8 cellular contexts compared by ENCODE assay signal in genomic region chr7:132655071-132655761, GRCh38.
DNase-seq lines count a peak whose midpoint lies in the region; ATAC-seq, FAIRE-seq and TF ChIP-seq lines count a peak whose summit lies in the region.

No MANE protein-coding gene starts in this region.

- peak overlapping the region in 2 of 4 donors; percentile 9 to 29 for H3K27ac ChIP-seq in transverse colon

- H3K4me3 ChIP-seq in transverse colon (peak overlapping the region in 1 of 4 donors; percentile 19), Caco-2 (ENCODE audit: low read depth, low read length) (no peak overlapping the region)

- DNase-seq in activated CD4-positive, CD25-positive, alpha-beta regulatory T cell treated with anti-CD3 and anti-CD28 coated beads, Interleukin-2, amount 50 U/mL, for 72 hours: peak; percentile 32
- DNase-seq in activated CD4-positive, CD25-positive, alpha-beta regulatory T cell (lab: John Stamatoyannopoulos, UW): no peak
- DNase-seq in activated B cell treated with CpG ODN at 0.5 μM for 24 hours (no peak), nephron progenitor cell (peak; percentile 16), transverse colon (peak; percentile 50), Caco-2 (no peak), RCC 7860 (ENCODE audit: low spot score) (no peak)
- peak; percentile 5 to 29 (median 9) for DNase-seq in effector memory CD8-positive, alpha-beta T cell

- WGBS in transverse colon (ENCODE audit: low coverage in 1 of 2), 2 donors: 19 to 20% methylated on average over 1 to 13 of the region's 13 CpGs

- CTCF ChIA-PET in activated B cell treated with CpG ODN at 0.5 μM for 24 hours (lab: Charles Lee) (no interaction called here), Caco-2 (lab: Charles Lee) (no interaction called here)

- in situ Hi-C loops in transverse colon (cut with MboI; ENCODE audit: low pct_ligation_motif_present in 1 of 4, low pct_unique_long_range_greater_than_20kb in 1 of 4, low sequenced_read_pairs in 3 of 4): no loop called here

- H3K4me1 Mint-ChIP-seq in activated B cell treated with CpG ODN at 0.5 μM for 24 hours: peaks cover 39% of the 10 kb centered on the region
- peaks cover 13 to 18% of the 10 kb centered on the region in 2 donors for H3K4me1 Mint-ChIP-seq in effector memory CD8-positive, alpha-beta T cell (ENCODE audit: low read depth in 2 of 2)
- peaks cover 15% of the 10 kb centered on the region for H3K4me1 Mint-ChIP-seq in nephron progenitor cell
- peaks cover 11% of the 10 kb centered on the region for H3K4me1 Mint-ChIP-seq in Caco-2 (ENCODE audit: low read depth, unreplicated experiment)

- peaks cover 7% of the 10 kb centered on the region for H3K9me3 Mint-ChIP-seq in activated B cell treated with CpG ODN at 0.5 μM for 24 hours
- no peaks in the 10 kb centered on the region for H3K9me3 Mint-ChIP-seq in effector memory CD8-positive, alpha-beta T cell
- peaks cover 4% of the 10 kb centered on the region for H3K9me3 Mint-ChIP-seq in nephron progenitor cell
- peaks cover 16% of the 10 kb centered on the region for H3K9me3 Mint-ChIP-seq in Caco-2 (ENCODE audit: unreplicated experiment)

- no peak for TF ChIP-seq CTCF in activated B cell treated with CpG ODN at 0.5 μM for 24 hours (IDR thresholded peaks at IDR 0.05)
- TF ChIP-seq CTCF in nephron progenitor cell (IDR thresholded peaks at IDR 0.05): no peak
- TF ChIP-seq CTCF in transverse colon (IDR thresholded peaks at IDR 0.05): no peak
- TF ChIP-seq CTCF in Caco-2 (IDR thresholded peaks at IDR 0.05; ENCODE audit: insufficient read depth in 1 of 2, low read depth in 1 of 2, low read length in 1 of 2, severe bottlenecking in 1 of 2, unreplicated experiment in 1 of 2): no peak

- peak overlapping the region; percentile 78 for H3K4me3 Mint-ChIP-seq in activated B cell treated with CpG ODN at 0.5 μM for 24 hours
- H3K4me3 Mint-ChIP-seq in effector memory CD8-positive, alpha-beta T cell: peak overlapping the region; percentile 71 to 82
- H3K4me3 Mint-ChIP-seq in nephron progenitor cell: peak overlapping the region; percentile 74
- no peak overlapping the region for H3K4me3 Mint-ChIP-seq in Caco-2 (ENCODE audit: unreplicated experiment)

- peaks cover 0 to 7% (median 0%) of the 10 kb centered on the region in 4 donors for H3K4me1 ChIP-seq in transverse colon
- no peaks in the 10 kb centered on the region for H3K4me1 ChIP-seq in Caco-2

- H3K27me3 Mint-ChIP-seq in activated B cell treated with CpG ODN at 0.5 μM for 24 hours: no peaks in the 10 kb centered on the region
- H3K27me3 Mint-ChIP-seq in effector memory CD8-positive, alpha-beta T cell: no peaks in the 10 kb centered on the region
- H3K27me3 Mint-ChIP-seq in nephron progenitor cell (ENCODE audit: low read depth, poor library complexity): peaks cover 16% of the 10 kb centered on the region
- H3K27me3 Mint-ChIP-seq in Caco-2 (ENCODE audit: insufficient read depth, unreplicated experiment): peaks cover 14% of the 10 kb centered on the region

- POLR2A ChIA-PET in activated B cell treated with CpG ODN at 0.5 μM for 24 hours (lab: Charles Lee): no interaction called here
- POLR2A ChIA-PET in Caco-2 (lab: Charles Lee): no interaction called here

- no peak for TF ChIP-seq EP300 in transverse colon (IDR thresholded peaks at IDR 0.05; ENCODE audit: low read depth)

- H3K27ac Mint-ChIP-seq in activated B cell treated with CpG ODN at 0.5 μM for 24 hours (peak overlapping the region; percentile 72), nephron progenitor cell (no peak overlapping the region), Caco-2 (ENCODE audit: unreplicated experiment) (no peak overlapping the region)
- H3K27ac Mint-ChIP-seq in effector memory CD8-positive, alpha-beta T cell: peak overlapping the region; percentile 55 to 72

- no peak for TF ChIP-seq POLR2A in transverse colon (IDR thresholded peaks at IDR 0.05)

- H3K27me3 ChIP-seq in transverse colon (peaks cover 4% of the 10 kb centered on the region), Caco-2 (replicated peaks; ENCODE audit: control insufficient read depth, insufficient read depth, low read length) (no peaks in the 10 kb centered on the region)

- H3K36me3 Mint-ChIP-seq in activated B cell treated with CpG ODN at 0.5 μM for 24 hours (ENCODE audit: low read depth) (no peaks in the 10 kb centered on the region), nephron progenitor cell (ENCODE audit: low read depth) (no peaks in the 10 kb centered on the region), Caco-2 (ENCODE audit: insufficient read depth, unreplicated experiment) (no peaks in the 10 kb centered on the region)
- no peaks in the 10 kb centered on the region for H3K36me3 Mint-ChIP-seq in effector memory CD8-positive, alpha-beta T cell (ENCODE audit: insufficient read depth)

- no TSS peak for BruUV-seq in Caco-2 (replicated peaks; lab: Mats Ljungman, UMichigan)

- intact Hi-C loops in activated B cell treated with CpG ODN at 0.5 μM for 24 hours (cut with micrococcal nuclease) (loop anchor here (10.0 kb wide), 1 partner anchor 430 kb away; the partner anchor contains the start of gene CHCHD3), transverse colon (cut with DNase I; ENCODE audit: low total_unique reads) (no loop called here), Caco-2 (cut with micrococcal nuclease; ENCODE audit: unreplicated experiment) (no loop called here)

- ATAC-seq in activated B cell treated with CpG ODN at 0.5 μM for 24 hours (ENCODE audit: low read depth): peak; percentile 23
- ATAC-seq in effector memory CD8-positive, alpha-beta T cell (replicated peaks): peak; percentile 82

- FAIRE-seq in RCC 7860 (lab: Jason Lieb, UNC): no peak

- H3K36me3 ChIP-seq in transverse colon (no peaks in the 10 kb centered on the region), Caco-2 (ENCODE audit: control insufficient read depth, insufficient read depth, low read length) (no peaks in the 10 kb centered on the region)

- H3K9me3 ChIP-seq in transverse colon: no peaks in the 10 kb centered on the region
- H3K9me3 ChIP-seq in Caco-2: no peaks in the 10 kb centered on the region

Comparison
In these comparisons a context has a peak if more than half of its experiments do, and no peak if none do; other contexts are left out.
1. DNase-seq: peak in activated CD4-positive, CD25-positive, alpha-beta regulatory T cell treated with anti-CD3 and anti-CD28 coated beads, Interleukin-2, amount 50 U/mL, for 72 hours (single experiment), effector memory CD8-positive, alpha-beta T cell (3 of 3), nephron progenitor cell (single experiment) and transverse colon (single experiment); none in activated CD4-positive, CD25-positive, alpha-beta regulatory T cell (0 of 4), activated B cell treated with CpG ODN at 0.5 μM for 24 hours (single experiment), Caco-2 (0 of 2) and RCC 7860 (single experiment).
2. H3K27ac Mint-ChIP-seq: peak in activated B cell treated with CpG ODN at 0.5 μM for 24 hours (single experiment) and effector memory CD8-positive, alpha-beta T cell (2 of 2); none in nephron progenitor cell (single experiment) and Caco-2 (single experiment).